In genomic region chr3:13647314-13648059, GRCh38 we compare ENCODE assay signal across 8 cellular contexts.
A peak's percentile ranks its signal among the peaks of the same experiment; 100 is the strongest.
DNase-seq lines count a peak whose midpoint lies in the region; ATAC-seq and TF ChIP-seq lines count a peak whose summit lies in the region.

No MANE protein-coding gene starts in this region.

- H3K9me3 ChIP-seq in T-helper 17 cell (ENCODE audit: control insufficient read depth, low read length, poor library complexity, severe bottlenecking): no peaks in the 10 kb centered on the region

- peaks cover 32% of the 10 kb centered on the region for H3K27me3 Mint-ChIP-seq in T-helper 17 cell

- H3K4me1 Mint-ChIP-seq in T-helper 17 cell: peaks cover 36% of the 10 kb centered on the region

- no peak overlapping the region for H3K4me3 ChIP-seq in fibroblast of the aortic adventitia (ENCODE audit: low read depth, low read length)

- H3K4me3 Mint-ChIP-seq in T-helper 17 cell: peak overlapping the region; percentile 68

- H3K36me3 Mint-ChIP-seq in T-helper 17 cell (ENCODE audit: low read depth): no peaks in the 10 kb centered on the region

- peak overlapping the region; percentile 69 for H3K27ac Mint-ChIP-seq in T-helper 17 cell

- peak; percentile 82 for DNase-seq in AG08396 (ENCODE audit: low spot score)
- peak; percentile 49 for DNase-seq in GM04504 (ENCODE audit: low read depth)
- no peak for DNase-seq in T-helper 17 cell
- DNase-seq in fibroblast of the aortic adventitia (ENCODE audit: low read depth): peak; percentile 83
- no peak for DNase-seq in GM20000 (ENCODE audit: low spot score)
- DNase-seq in GM19238 (ENCODE audit: insufficient read length, low spot score): no peak

- TF ChIP-seq CTCF in fibroblast of the aortic adventitia (IDR thresholded peaks at IDR 0.05; ENCODE audit: insufficient read depth, low read length) (no peak), GM20000 (IDR thresholded peaks at IDR 0.05; ENCODE audit: extremely low read depth, missing control alignments) (no peak)

- peak; percentile 28 for ATAC-seq in T-helper 17 cell
- ATAC-seq in GM21367 (IDR thresholded peaks at IDR 0.05; ENCODE audit: unreplicated experiment): no peak
- no peak for ATAC-seq in GM21825 (IDR thresholded peaks at IDR 0.05; ENCODE audit: unreplicated experiment)

Comparison
In these comparisons a context has a peak if more than half of its experiments do, and no peak if none do; other contexts are left out.
1. DNase-seq: peak in AG08396 (single experiment), GM04504 (single experiment) and fibroblast of the aortic adventitia (single experiment); none in T-helper 17 cell (0 of 3), GM20000 (single experiment) and GM19238 (single experiment).